In genomic region chr2:133377599-133377998, GRCh38 we compare ENCODE assay signal across 16 cellular contexts.
A peak's percentile ranks its signal among the peaks of the same experiment; 100 is the strongest.
DNase-seq lines count a peak whose midpoint lies in the region; ATAC-seq, FAIRE-seq and TF ChIP-seq lines count a peak whose summit lies in the region.
"Had no signal": no experiment of that assay in that cellular context is flagged by ENCODE, and none has a peak within 500 bp of the region (broad histone marks: within the 10 kb centered on the region; RNA-seq: fewer than 3 reads in every experiment).

No MANE protein-coding gene starts in this region.

- no peak for TF ChIP-seq POLR2A in suprapubic skin (IDR thresholded peaks at IDR 0.05)

- TF ChIP-seq EP300 in suprapubic skin (IDR thresholded peaks at IDR 0.05), result no peak

- H3K4me3 ChIP-seq in bronchial epithelial cell (ENCODE audit: low read depth, low read length) (no peak overlapping the region), suprapubic skin (no peak overlapping the region)
- H3K4me3 ChIP-seq: BLaER1, K562 had no signal

- H3K27ac Mint-ChIP-seq in effector memory CD8-positive, alpha-beta T cell, result no peak overlapping the region
- H3K27ac Mint-ChIP-seq: CD8-positive, alpha-beta memory T cell had no signal

- WGBS in suprapubic skin, result 53% methylated on average over 2 of the region's 2 CpGs

- H3K36me3 ChIP-seq in bronchial epithelial cell (ENCODE audit: control insufficient read depth, insufficient read depth, low read length) (no peaks in the 10 kb centered on the region), suprapubic skin (no peaks in the 10 kb centered on the region)
- H3K36me3 ChIP-seq: BLaER1 had no signal

- H3K9me3 Mint-ChIP-seq in effector memory CD8-positive, alpha-beta T cell, result peaks cover 17 to 20% of the 10 kb centered on the region in 2 donors

- H3K4me1 Mint-ChIP-seq in effector memory CD8-positive, alpha-beta T cell (ENCODE audit: low read depth in 2 of 2), result no peaks in the 10 kb centered on the region
- H3K4me1 Mint-ChIP-seq: CD8-positive, alpha-beta memory T cell had no signal

- H3K27ac ChIP-seq in suprapubic skin, result peak overlapping the region; percentile 62
- H3K27ac ChIP-seq: 22Rv1, BLaER1 had no signal

- H3K4me1 ChIP-seq in suprapubic skin, result peaks cover 36% of the 10 kb centered on the region
- H3K4me1 ChIP-seq: BLaER1 had no signal

- FAIRE-seq in bronchial epithelial cell (lab: Jason Lieb, UNC), result peak; percentile 28
- FAIRE-seq: K562 had no signal

- no peaks in the 10 kb centered on the region for H3K9me3 ChIP-seq in suprapubic skin
- H3K9me3 ChIP-seq: BLaER1 had no signal

- TF ChIP-seq CTCF in bronchial epithelial cell (IDR thresholded peaks at IDR 0.05; ENCODE audit: insufficient read depth, low read length, severe bottlenecking) (no peak), suprapubic skin (IDR thresholded peaks at IDR 0.05) (no peak)

- H3K4me3 Mint-ChIP-seq in effector memory CD8-positive, alpha-beta T cell, result no peak overlapping the region
- H3K4me3 Mint-ChIP-seq: CD8-positive, alpha-beta memory T cell had no signal

- ATAC-seq in HG02884 (IDR thresholded peaks at IDR 0.05; ENCODE audit: unreplicated experiment), result no peak
- ATAC-seq in effector memory CD8-positive, alpha-beta T cell (replicated peaks), result no peak
- ATAC-seq: K562 had no signal

- no peaks in the 10 kb centered on the region for H3K27me3 ChIP-seq in bronchial epithelial cell (ENCODE audit: control insufficient read depth, insufficient read depth, low read length)
- no peaks in the 10 kb centered on the region for H3K27me3 ChIP-seq in suprapubic skin
- H3K27me3 ChIP-seq: BLaER1 had no signal

- no peaks in the 10 kb centered on the region for H3K27me3 Mint-ChIP-seq in effector memory CD8-positive, alpha-beta T cell
- H3K27me3 Mint-ChIP-seq: CD8-positive, alpha-beta memory T cell had no signal

- DNase-seq in NCI-H82 (lab: John Stamatoyannopoulos, UW) (peak; percentile 21), NCI-H82 treated with DMSO at 0.1 percent for 48 hours (lab: John Stamatoyannopoulos, UW; ENCODE audit: unreplicated experiment) (no peak), bronchial epithelial cell (ENCODE audit: low read depth) (no peak), iPS-NIHi11 (ENCODE audit: low spot score) (peak; percentile 18), suprapubic skin (ENCODE audit: low spot score in 2 of 2) (no peak)
- no peak for DNase-seq in effector memory CD8-positive, alpha-beta T cell
- no peak for DNase-seq in stimulated activated naive CD4-positive, alpha-beta T cell treated with Interleukin-2 at 50 U/mL for 16 hours (lab: John Stamatoyannopoulos, UW)
- DNase-seq: CD8-positive, alpha-beta memory T cell; NCI-H146; NCI-H226; NCI-H526; NK-92 treated with Interleukin-12 subunit alpha and Interleukin-12 subunit beta, amount 100 ng/mL, for 24 hours had no signal

- H3K36me3 Mint-ChIP-seq in effector memory CD8-positive, alpha-beta T cell (ENCODE audit: insufficient read depth), result no peaks in the 10 kb centered on the region
- H3K36me3 Mint-ChIP-seq: CD8-positive, alpha-beta memory T cell had no signal

Comparison
In these comparisons a context has a peak if more than half of its experiments do, and no peak if none do; other contexts are left out.
1. DNase-seq: peak in NCI-H82 (single experiment) and iPS-NIHi11 (single experiment); none in NCI-H82 treated with DMSO at 0.1 percent for 48 hours (single experiment), bronchial epithelial cell (single experiment), suprapubic skin (0 of 2), effector memory CD8-positive, alpha-beta T cell (0 of 3) and stimulated activated naive CD4-positive, alpha-beta T cell treated with Interleukin-2 at 50 U/mL for 16 hours (single experiment).